33 cellular contexts compared by ENCODE assay signal in the genomic region with DNA sequence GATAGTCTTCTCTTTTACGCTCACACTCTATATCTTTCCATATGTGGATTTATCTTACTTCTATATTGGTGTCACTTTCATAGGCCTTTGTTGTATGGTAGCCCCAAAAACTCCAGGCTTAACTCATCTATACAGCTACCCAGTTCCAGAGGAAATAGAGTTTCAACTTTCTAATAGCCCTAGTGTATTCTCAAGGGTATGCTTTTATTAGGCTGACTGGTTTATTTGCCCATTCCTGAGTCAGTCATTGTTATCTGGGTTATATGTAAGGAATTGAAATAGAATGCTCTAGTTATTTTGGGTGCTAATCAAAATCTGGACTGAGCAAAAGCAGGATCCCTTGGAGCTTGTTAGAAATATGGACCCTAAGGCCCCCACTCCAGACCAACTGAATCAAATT.
"Had no signal": no experiment of that assay in that cellular context is flagged by ENCODE, and none has a peak within 500 bp of the region (broad histone marks: within the 10 kb centered on the region; RNA-seq: fewer than 3 reads in every experiment).

No MANE protein-coding gene starts in this region.

- H3K27me3 ChIP-seq: MG63 had no signal

- H3K9me3 ChIP-seq: MG63 had no signal

- DNase-seq: Karpas-422, Kasumi-1, MG63, MM.1S, MV-4-11, NCI-H1048, NCI-H1092, NCI-H1092 treated with DMSO at 0.1 percent for 48 hours, NCI-H1105, NCI-H1105 treated with DMSO at 0.1 percent for 48 hours, NCI-H1417 treated with DMSO at 0.1 percent for 48 hours, NCI-H1436, NCI-H1436 treated with DMSO at 0.1 percent for 48 hours, NCI-H146, NCI-H1694, NCI-H1694 treated with DMSO at 0.1 percent for 48 hours, NCI-H187, NCI-H187 treated with DMSO at 0.1 percent for 48 hours, NCI-H1930, NCI-H2029, NCI-H2029 treated with DMSO at 0.1 percent for 48 hours, NCI-H2081, NCI-H2081 treated with DMSO at 0.1 percent for 48 hours, NCI-H2107, NCI-H2171, NCI-H2171 treated with DMSO at 0.1 percent for 48 hours, NCI-H2227 treated with DMSO at 0.1 percent for 48 hours, NCI-H226, NCI-H345, NCI-H446, NCI-H446 treated with DMSO at 0.1 percent for 48 hours, NCI-H510A had no signal

- H3K9ac ChIP-seq: KMS-11 had no signal

- H3K36me3 ChIP-seq: MG63 had no signal

- H3K4me3 ChIP-seq: MG63 had no signal

- H3K4me2 ChIP-seq: KMS-11 had no signal
